In genomic region chr20:35216541-35216940, GRCh38 we compare ENCODE assay signal across 2 cellular contexts.
TF ChIP-seq lines count a peak whose summit lies in the region.

No MANE protein-coding gene starts in this region.

TF ChIP-seq in GM23338, 12 proteins besides CTCF, POLR2A, EP300 and RAD21:
- TF ChIP-seq, protein P1, sequence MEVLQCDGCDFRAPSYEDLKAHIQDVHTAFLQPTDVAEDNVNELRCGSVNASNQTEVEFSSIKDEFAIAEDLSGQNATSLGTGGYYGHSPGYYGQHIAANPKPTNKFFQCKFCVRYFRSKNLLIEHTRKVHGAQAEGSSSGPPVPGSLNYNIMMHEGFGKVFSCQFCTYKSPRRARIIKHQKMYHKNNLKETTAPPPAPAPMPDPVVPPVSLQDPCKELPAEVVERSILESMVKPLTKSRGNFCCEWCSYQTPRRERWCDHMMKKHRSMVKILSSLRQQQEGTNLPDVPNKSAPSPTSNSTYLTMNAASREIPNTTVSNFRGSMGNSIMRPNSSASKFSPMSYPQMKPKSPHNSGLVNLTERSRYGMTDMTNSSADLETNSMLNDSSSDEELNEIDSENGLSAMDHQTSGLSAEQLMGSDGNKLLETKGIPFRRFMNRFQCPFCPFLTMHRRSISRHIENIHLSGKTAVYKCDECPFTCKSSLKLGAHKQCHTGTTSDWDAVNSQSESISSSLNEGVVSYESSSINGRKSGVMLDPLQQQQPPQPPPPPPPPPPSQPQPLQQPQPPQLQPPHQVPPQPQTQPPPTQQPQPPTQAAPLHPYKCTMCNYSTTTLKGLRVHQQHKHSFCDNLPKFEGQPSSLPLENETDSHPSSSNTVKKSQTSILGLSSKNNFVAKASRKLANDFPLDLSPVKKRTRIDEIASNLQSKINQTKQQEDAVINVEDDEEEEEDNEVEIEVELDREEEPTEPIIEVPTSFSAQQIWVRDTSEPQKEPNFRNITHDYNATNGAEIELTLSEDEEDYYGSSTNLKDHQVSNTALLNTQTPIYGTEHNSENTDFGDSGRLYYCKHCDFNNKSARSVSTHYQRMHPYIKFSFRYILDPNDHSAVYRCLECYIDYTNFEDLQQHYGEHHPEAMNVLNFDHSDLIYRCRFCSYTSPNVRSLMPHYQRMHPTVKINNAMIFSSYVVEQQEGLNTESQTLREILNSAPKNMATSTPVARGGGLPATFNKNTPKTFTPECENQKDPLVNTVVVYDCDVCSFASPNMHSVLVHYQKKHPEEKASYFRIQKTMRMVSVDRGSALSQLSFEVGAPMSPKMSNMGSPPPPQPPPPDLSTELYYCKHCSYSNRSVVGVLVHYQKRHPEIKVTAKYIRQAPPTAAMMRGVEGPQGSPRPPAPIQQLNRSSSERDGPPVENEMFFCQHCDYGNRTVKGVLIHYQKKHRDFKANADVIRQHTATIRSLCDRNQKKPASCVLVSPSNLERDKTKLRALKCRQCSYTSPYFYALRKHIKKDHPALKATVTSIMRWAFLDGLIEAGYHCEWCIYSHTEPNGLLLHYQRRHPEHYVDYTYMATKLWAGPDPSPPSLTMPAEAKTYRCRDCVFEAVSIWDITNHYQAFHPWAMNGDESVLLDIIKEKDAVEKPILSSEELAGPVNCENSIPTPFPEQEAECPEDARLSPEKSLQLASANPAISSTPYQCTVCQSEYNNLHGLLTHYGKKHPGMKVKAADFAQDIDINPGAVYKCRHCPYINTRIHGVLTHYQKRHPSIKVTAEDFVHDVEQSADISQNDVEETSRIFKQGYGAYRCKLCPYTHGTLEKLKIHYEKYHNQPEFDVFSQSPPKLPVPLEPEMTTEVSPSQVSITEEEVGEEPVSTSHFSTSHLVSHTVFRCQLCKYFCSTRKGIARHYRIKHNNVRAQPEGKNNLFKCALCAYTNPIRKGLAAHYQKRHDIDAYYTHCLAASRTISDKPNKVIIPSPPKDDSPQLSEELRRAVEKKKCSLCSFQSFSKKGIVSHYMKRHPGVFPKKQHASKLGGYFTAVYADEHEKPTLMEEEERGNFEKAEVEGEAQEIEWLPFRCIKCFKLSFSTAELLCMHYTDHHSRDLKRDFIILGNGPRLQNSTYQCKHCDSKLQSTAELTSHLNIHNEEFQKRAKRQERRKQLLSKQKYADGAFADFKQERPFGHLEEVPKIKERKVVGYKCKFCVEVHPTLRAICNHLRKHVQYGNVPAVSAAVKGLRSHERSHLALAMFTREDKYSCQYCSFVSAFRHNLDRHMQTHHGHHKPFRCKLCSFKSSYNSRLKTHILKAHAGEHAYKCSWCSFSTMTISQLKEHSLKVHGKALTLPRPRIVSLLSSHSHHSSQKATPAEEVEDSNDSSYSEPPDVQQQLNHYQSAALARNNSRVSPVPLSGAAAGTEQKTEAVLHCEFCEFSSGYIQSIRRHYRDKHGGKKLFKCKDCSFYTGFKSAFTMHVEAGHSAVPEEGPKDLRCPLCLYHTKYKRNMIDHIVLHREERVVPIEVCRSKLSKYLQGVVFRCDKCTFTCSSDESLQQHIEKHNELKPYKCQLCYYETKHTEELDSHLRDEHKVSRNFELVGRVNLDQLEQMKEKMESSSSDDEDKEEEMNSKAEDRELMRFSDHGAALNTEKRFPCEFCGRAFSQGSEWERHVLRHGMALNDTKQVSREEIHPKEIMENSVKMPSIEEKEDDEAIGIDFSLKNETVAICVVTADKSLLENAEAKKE (CRISPR knock-in tag; IDR thresholded peaks at IDR 0.05), result no peak
- TF ChIP-seq ZNF331 (CRISPR knock-in tag; IDR thresholded peaks at IDR 0.05; ENCODE audit: low read depth), result no peak

TF ChIP-seq in GM12878, 131 proteins besides CTCF, POLR2A, EP300 and RAD21:
- no peak for TF ChIP-seq CHD2 (IDR thresholded peaks at IDR 0.05; ENCODE audit: borderline replicate concordance, low read depth, low read length)
- TF ChIP-seq, protein P2, sequence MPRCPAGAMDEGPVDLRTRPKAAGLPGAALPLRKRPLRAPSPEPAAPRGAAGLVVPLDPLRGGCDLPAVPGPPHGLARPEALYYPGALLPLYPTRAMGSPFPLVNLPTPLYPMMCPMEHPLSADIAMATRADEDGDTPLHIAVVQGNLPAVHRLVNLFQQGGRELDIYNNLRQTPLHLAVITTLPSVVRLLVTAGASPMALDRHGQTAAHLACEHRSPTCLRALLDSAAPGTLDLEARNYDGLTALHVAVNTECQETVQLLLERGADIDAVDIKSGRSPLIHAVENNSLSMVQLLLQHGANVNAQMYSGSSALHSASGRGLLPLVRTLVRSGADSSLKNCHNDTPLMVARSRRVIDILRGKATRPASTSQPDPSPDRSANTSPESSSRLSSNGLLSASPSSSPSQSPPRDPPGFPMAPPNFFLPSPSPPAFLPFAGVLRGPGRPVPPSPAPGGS (IDR thresholded peaks at IDR 0.05; ENCODE audit: borderline replicate concordance, insufficient read depth, low read depth, low read length, poor library complexity, severe bottlenecking), result peak; percentile 12
